In genomic region chr2:235765181-235765820, GRCh38 we compare ENCODE assay signal across 11 cellular contexts.
DNase-seq lines count a peak whose midpoint lies in the region; FAIRE-seq and TF ChIP-seq lines count a peak whose summit lies in the region.
"Had no signal": no experiment of that assay in that cellular context is flagged by ENCODE, and none has a peak within 500 bp of the region (broad histone marks: within the 10 kb centered on the region; RNA-seq: fewer than 3 reads in every experiment).

No MANE protein-coding gene starts in this region.

- peak overlapping the region; percentile 1 for H3K4me2 ChIP-seq in astrocyte (ENCODE audit: low read length)

- H3K27me3 Mint-ChIP-seq in astrocyte (ENCODE audit: low read depth, unreplicated experiment): no peaks in the 10 kb centered on the region

- H3K9ac ChIP-seq in astrocyte (ENCODE audit: low read length): peak overlapping the region; percentile 24

- H3K4me1 Mint-ChIP-seq in astrocyte (ENCODE audit: low read depth, unreplicated experiment): peaks cover 16% of the 10 kb centered on the region

- H3K4me3 ChIP-seq in astrocyte (ENCODE audit: insufficient read depth, low read depth, low read length): no peak overlapping the region
- H3K4me3 ChIP-seq: tibial artery had no signal

- H3K27ac ChIP-seq in astrocyte (ENCODE audit: low read depth, low read length): no peak overlapping the region
- H3K27ac ChIP-seq: tibial artery had no signal

- no peaks in the 10 kb centered on the region for H3K9me3 ChIP-seq in astrocyte (ENCODE audit: insufficient read depth, low read depth, low read length)
- H3K9me3 ChIP-seq: tibial artery had no signal

- no peaks in the 10 kb centered on the region for H3K36me3 ChIP-seq in astrocyte (ENCODE audit: insufficient read depth, low read length)

- peak overlapping the region; percentile 11 for H2AFZ ChIP-seq in astrocyte (ENCODE audit: low read depth, low read length)

- FAIRE-seq in astrocyte (lab: Jason Lieb, UNC) (no peak), urothelium cell line (lab: Jason Lieb, UNC) (no peak)

- TF ChIP-seq CTCF in astrocyte (IDR thresholded peaks at IDR 0.05; ENCODE audit: insufficient read depth, low read depth, low read length): no peak

- no peaks in the 10 kb centered on the region for H4K20me1 ChIP-seq in astrocyte (ENCODE audit: insufficient read depth, low read length)

- DNase-seq in activated effector memory CD4-positive, alpha-beta T cell treated with anti-CD3 and anti-CD28 coated beads, Interleukin-2, amount 50 U/mL, for 16 hours: peak; percentile 36
- no peak for DNase-seq in activated effector memory CD4-positive, alpha-beta T cell treated with Interleukin-2 at 50 U/mL for 16 hours
- DNase-seq in astrocyte (ENCODE audit: low read depth) (peak; percentile 87), islet precursor cell (peak; percentile 85), AML-193 (lab: John Stamatoyannopoulos, UW) (no peak), urothelium cell line (ENCODE audit: low spot score) (no peak), activated gamma-delta T cell (lab: John Stamatoyannopoulos, UW) (no peak), NCI-H1105 (lab: John Stamatoyannopoulos, UW) (no peak)
- DNase-seq: natural killer cell had no signal

- H3K27me3 ChIP-seq in astrocyte (ENCODE audit: insufficient read depth, low read length): no peaks in the 10 kb centered on the region
- H3K27me3 ChIP-seq: tibial artery had no signal

- no peaks in the 10 kb centered on the region for H3K79me2 ChIP-seq in astrocyte (ENCODE audit: insufficient read depth, low read length)

- H3K9me3 Mint-ChIP-seq in astrocyte (ENCODE audit: unreplicated experiment): no peaks in the 10 kb centered on the region
- H3K9me3 Mint-ChIP-seq: brain, natural killer cell had no signal

- H3K4me3 Mint-ChIP-seq in astrocyte (ENCODE audit: unreplicated experiment): no peak overlapping the region
- H3K4me3 Mint-ChIP-seq: brain, natural killer cell had no signal

- H3K4me1 ChIP-seq in astrocyte (ENCODE audit: insufficient read depth, low read length): peaks cover 8% of the 10 kb centered on the region

- peak overlapping the region; percentile 70 for H3K27ac Mint-ChIP-seq in astrocyte (ENCODE audit: unreplicated experiment)
- H3K27ac Mint-ChIP-seq: natural killer cell had no signal

- H3K36me3 Mint-ChIP-seq in astrocyte (ENCODE audit: low read depth, unreplicated experiment): peaks cover 6% of the 10 kb centered on the region
- H3K36me3 Mint-ChIP-seq: natural killer cell had no signal

Comparison
In these comparisons a context has a peak if more than half of its experiments do, and no peak if none do; other contexts are left out.
1. DNase-seq: peak in activated effector memory CD4-positive, alpha-beta T cell treated with anti-CD3 and anti-CD28 coated beads, Interleukin-2, amount 50 U/mL, for 16 hours (single experiment), astrocyte (single experiment) and islet precursor cell (single experiment); none in activated effector memory CD4-positive, alpha-beta T cell treated with Interleukin-2 at 50 U/mL for 16 hours (single experiment), AML-193 (0 of 2), urothelium cell line (single experiment), activated gamma-delta T cell (single experiment) and NCI-H1105 (single experiment).